In genomic region chr5:83553000-83553486, GRCh38 we compare ENCODE assay signal across 20 cellular contexts.
DNase-seq lines count a peak whose midpoint lies in the region; ATAC-seq, FAIRE-seq and TF ChIP-seq lines count a peak whose summit lies in the region.
"Had no signal": no experiment of that assay in that cellular context is flagged by ENCODE, and none has a peak within 500 bp of the region (broad histone marks: within the 10 kb centered on the region; RNA-seq: fewer than 3 reads in every experiment).

No MANE protein-coding gene starts in this region.

- no peaks in the 10 kb centered on the region for H3K27me3 ChIP-seq in neural cell (ENCODE audit: insufficient read depth, low read depth, low read length)
- no peaks in the 10 kb centered on the region for H3K27me3 ChIP-seq in H9 (ENCODE audit: insufficient read depth, low read length)
- no peaks in the 10 kb centered on the region for H3K27me3 ChIP-seq in CD4-positive, alpha-beta memory T cell (ENCODE audit: insufficient read depth, low read length)
- H3K27me3 ChIP-seq: colonic mucosa, tibial nerve had no signal

- H3K79me2 ChIP-seq in neural cell (replicated peaks; ENCODE audit: insufficient read depth, low read length) (peaks cover 97% of the 10 kb centered on the region), H9 (ENCODE audit: insufficient read depth, low read length) (no peaks in the 10 kb centered on the region)

- no peaks in the 10 kb centered on the region for H3K9me3 ChIP-seq in A549
- H3K9me3 ChIP-seq in neural cell (ENCODE audit: low read length) = no peaks in the 10 kb centered on the region
- no peaks in the 10 kb centered on the region for H3K9me3 ChIP-seq in H9 (ENCODE audit: control insufficient read depth, low read depth, low read length)
- H3K9me3 ChIP-seq in CD4-positive, alpha-beta memory T cell (ENCODE audit: control insufficient read depth in 1 of 2, low read length in 2 of 2) = no peaks in the 10 kb centered on the region
- H3K9me3 ChIP-seq: colonic mucosa, HAP-1, tibial nerve had no signal

- no peak overlapping the region for H2BK20ac ChIP-seq in H9 (ENCODE audit: low read depth, low read length, poor library complexity, severe bottlenecking)

- no peak overlapping the region for H3K4me3 Mint-ChIP-seq in H9
- no peak overlapping the region for H3K4me3 Mint-ChIP-seq in CD4-positive, alpha-beta memory T cell
- H3K4me3 Mint-ChIP-seq: activated CD8-positive, alpha-beta T cell treated with anti-CD3 and anti-CD28 coated beads for 36 hours had no signal

- no peak overlapping the region for H4K5ac ChIP-seq in H9 (ENCODE audit: insufficient read length, low read depth, low read length)

- no peak overlapping the region for H4K91ac ChIP-seq in H9 (ENCODE audit: insufficient read length, low read depth, low read length)

- intact Hi-C loops in Right ventricle myocardium superior (cut with DNase I) = no loop called here
- intact Hi-C loops in CD4-positive, alpha-beta memory T cell (cut with micrococcal nuclease) = no loop called here

- H3K4me3 ChIP-seq in A549 (no peak overlapping the region), neural cell (ENCODE audit: low read length) (no peak overlapping the region)
- H3K4me3 ChIP-seq in CD4-positive, alpha-beta memory T cell (ENCODE audit: low read length in 2 of 2) = no peak overlapping the region
- H3K4me3 ChIP-seq: colonic mucosa, HAP-1, PC-9, tibial nerve had no signal

- CTCF ChIA-PET in A549 (lab: Yijun Ruan, JAX) = interaction anchor here (0.8 to 3.9 kb wide), 3 partner anchors 11 to 911 kb away, joined by 3 to 16 read pairs (median 4); no protein-coding TSS in a partner anchor
- CTCF ChIA-PET in CD4-positive, alpha-beta memory T cell (lab: Charles Lee; ENCODE audit: partially characterized antibody) = no interaction called here

- peak in 1 of 2 experiments; percentile 43 for DNase-seq in A549 (ENCODE audit: low read depth in 1 of 2, low spot score in 1 of 2)
- DNase-seq in RPMI7951 (ENCODE audit: low read depth) = peak; percentile 42
- peak; percentile 63 for DNase-seq in Right ventricle myocardium superior
- no peak for DNase-seq in H9
- no peak for DNase-seq in effector CD4-positive, alpha-beta T cell
- no peak for DNase-seq in CD4-positive, alpha-beta memory T cell
- DNase-seq in NK-92 treated with Interleukin-12 subunit alpha and Interleukin-12 subunit beta, amount 100 ng/mL, for 24 hours (lab: John Stamatoyannopoulos, UW) = no peak
- DNase-seq: 8988T; activated CD8-positive, alpha-beta T cell treated with anti-CD3 and anti-CD28 coated beads for 36 hours; colonic mucosa; COR-L47; kidney; NCI-H1694 treated with DMSO at 0.1 percent for 48 hours; NCI-H526 treated with DMSO at 0.1 percent for 48 hours; PC-9 had no signal

- TF ChIP-seq CTCF in A549 (IDR thresholded peaks at IDR 0.05) (no peak), neural cell (IDR thresholded peaks at IDR 0.05; ENCODE audit: poor library complexity, severe bottlenecking) (no peak), H9 (conservative IDR thresholded peaks at IDR 0.05) (no peak)

- ATAC-seq in A549 = peak in 1 of 2 experiments; percentile 47; a peak in 1 of 6 replicates
- ATAC-seq in Right ventricle myocardium superior (ENCODE audit: poor library complexity) = peak; percentile 84
- ATAC-seq: activated CD8-positive, alpha-beta T cell treated with anti-CD3 and anti-CD28 coated beads for 36 hours had no signal

- no peak overlapping the region for H4K8ac ChIP-seq in H9 (replicated peaks; ENCODE audit: insufficient read length, low read depth, low read length)

- no peaks in the 10 kb centered on the region for H3K23me2 ChIP-seq in H9 (ENCODE audit: insufficient read length, low read depth, low read length, poor library complexity, severe bottlenecking)

- no peak overlapping the region for H3K4me2 ChIP-seq in A549
- no peak overlapping the region for H3K4me2 ChIP-seq in neural cell (ENCODE audit: low read length)
- no peak overlapping the region for H3K4me2 ChIP-seq in H9 (ENCODE audit: insufficient read depth, insufficient read length, low read length)
- H3K4me2 ChIP-seq: PC-9 had no signal

- H3K27me3 Mint-ChIP-seq in H9 (ENCODE audit: low read depth) = no peaks in the 10 kb centered on the region
- peaks cover 3 to 5% of the 10 kb centered on the region in 2 donors for H3K27me3 Mint-ChIP-seq in CD4-positive, alpha-beta memory T cell
- H3K27me3 Mint-ChIP-seq: activated CD8-positive, alpha-beta T cell treated with anti-CD3 and anti-CD28 coated beads for 36 hours had no signal

- no peaks in the 10 kb centered on the region for H3K4me1 Mint-ChIP-seq in H9
- H3K4me1 Mint-ChIP-seq in CD4-positive, alpha-beta memory T cell = peaks cover 0 to 1% (median 0%) of the 10 kb centered on the region in 4 donors

- no peak overlapping the region for H2BK5ac ChIP-seq in H9 (ENCODE audit: insufficient read length, low read length)

- TF ChIP-seq RAD21 in A549 (conservative IDR thresholded peaks at IDR 0.05 in 1 of 2, IDR thresholded peaks at IDR 0.05 in 1 of 2) (no peak), neural cell (conservative IDR thresholded peaks at IDR 0.05) (no peak)

- H3K23ac ChIP-seq in H9 (ENCODE audit: insufficient read length, low read depth, low read length) = no peak overlapping the region

- no peak overlapping the region for H2BK12ac ChIP-seq in H9 (ENCODE audit: insufficient read length, low read depth, low read length)

- peaks cover 53% of the 10 kb centered on the region for H3K36me3 ChIP-seq in neural cell (ENCODE audit: insufficient read depth, low read length)
- no peaks in the 10 kb centered on the region for H3K36me3 ChIP-seq in CD4-positive, alpha-beta memory T cell (ENCODE audit: insufficient read depth, low read length)
- H3K36me3 ChIP-seq: colonic mucosa, HAP-1, tibial nerve had no signal

- peaks cover 5 to 87% (median 48%) of the 10 kb centered on the region in 3 experiments; a peak in 5 of 7 replicates for H3K36me3 Mint-ChIP-seq in H9 (ENCODE audit: insufficient read depth in 1 of 3, low read depth in 3 of 3)
- H3K36me3 Mint-ChIP-seq in CD4-positive, alpha-beta memory T cell = no peaks in the 10 kb centered on the region

- H2AK5ac ChIP-seq in H9 (ENCODE audit: insufficient read length, low read length) = no peak overlapping the region

- peak overlapping the region in 1 of 3 experiments; percentile 26; a peak in 1 of 7 replicates for H3K27ac Mint-ChIP-seq in H9
- H3K27ac Mint-ChIP-seq in CD4-positive, alpha-beta memory T cell = no peak overlapping the region
- H3K27ac Mint-ChIP-seq: activated CD8-positive, alpha-beta T cell treated with anti-CD3 and anti-CD28 coated beads for 36 hours; activated T-helper 2 cell treated with anti-CD3 and anti-CD28 coated beads, Interferon-gamma antibody, Interleukin-2, Interleukin-4, amounts not matched to agents 10 μg/mL and 5 μg/mL and 100 μg/mL, durations not matched to agents 14 hours and 24 hours and 36 hours had no signal

- H4K20me1 ChIP-seq in neural cell (ENCODE audit: insufficient read depth) (peaks cover 90% of the 10 kb centered on the region), H9 (ENCODE audit: control insufficient read depth, insufficient read depth, insufficient read length) (no peaks in the 10 kb centered on the region)

- H3K56ac ChIP-seq in H9 (ENCODE audit: insufficient read length, low read depth, low read length) = no peak overlapping the region

- H3K27ac ChIP-seq in A549 = peak overlapping the region; percentile 14 to 54; a peak in 3 of 6 replicates
- H3K27ac ChIP-seq in neural cell (ENCODE audit: low read length) = no peak overlapping the region
- H3K27ac ChIP-seq in H9 (ENCODE audit: insufficient read length, low read depth, low read length) = no peak overlapping the region
- H3K27ac ChIP-seq in CD4-positive, alpha-beta memory T cell (ENCODE audit: low read depth, low read length) = no peak overlapping the region
- H3K27ac ChIP-seq: colonic mucosa, PC-9 had no signal

- H3K9me2 ChIP-seq in neural cell (ENCODE audit: insufficient read depth, low read length) = no peaks in the 10 kb centered on the region

- no peak overlapping the region for H3K14ac ChIP-seq in H9 (ENCODE audit: insufficient read depth, low read length)

- H2AFZ ChIP-seq in neural cell (ENCODE audit: low read depth, low read length) (no peak overlapping the region), H9 (ENCODE audit: low read length) (no peak overlapping the region)
- H2AFZ ChIP-seq: PC-9 had no signal

- peak in 1 of 2 experiments; percentile 32; a peak in 1 of 5 replicates for TF ChIP-seq EP300 in A549 (IDR thresholded peaks at IDR 0.05)
- no peak for TF ChIP-seq EP300 in neural cell (conservative IDR thresholded peaks at IDR 0.05; ENCODE audit: poor library complexity, severe bottlenecking)

- no peak overlapping the region for H3K18ac ChIP-seq in H9 (ENCODE audit: insufficient read length, low read depth, low read length)

- no peak overlapping the region for H3K4ac ChIP-seq in H9 (ENCODE audit: low read depth, low read length)

- peaks cover 29% of the 10 kb centered on the region for H3K4me1 ChIP-seq in A549
- H3K4me1 ChIP-seq in H9 (ENCODE audit: insufficient read depth, low read length) = no peaks in the 10 kb centered on the region
- H3K4me1 ChIP-seq in CD4-positive, alpha-beta memory T cell (ENCODE audit: insufficient read depth, low read length) = no peaks in the 10 kb centered on the region
- H3K4me1 ChIP-seq: colonic mucosa, HAP-1 had no signal

- H3K9ac ChIP-seq in neural cell (ENCODE audit: low read length) (no peak overlapping the region), H9 (ENCODE audit: extremely low read depth, insufficient read length, low read length) (no peak overlapping the region)

- no peaks in the 10 kb centered on the region for H3K9me3 Mint-ChIP-seq in H9
- no peaks in the 10 kb centered on the region for H3K9me3 Mint-ChIP-seq in CD4-positive, alpha-beta memory T cell
- H3K9me3 Mint-ChIP-seq: activated CD8-positive, alpha-beta T cell treated with anti-CD3 and anti-CD28 coated beads for 36 hours; activated T-helper 2 cell treated with anti-CD3 and anti-CD28 coated beads, Interferon-gamma antibody, Interleukin-2, Interleukin-4, amounts not matched to agents 10 μg/mL and 5 μg/mL and 100 μg/mL, durations not matched to agents 14 hours and 24 hours and 36 hours had no signal

- H3F3A ChIP-seq in neural cell (ENCODE audit: insufficient read depth, low read length, poor library complexity, severe bottlenecking) = peaks cover 17% of the 10 kb centered on the region

- no peak overlapping the region for H2BK120ac ChIP-seq in H9 (ENCODE audit: low read depth, low read length, poor library complexity, severe bottlenecking)

- POLR2A ChIA-PET in A549 (lab: Yijun Ruan, JAX) = no interaction called here
- POLR2A ChIA-PET in CD4-positive, alpha-beta memory T cell (lab: Charles Lee; ENCODE audit: partially characterized antibody) = no interaction called here

- FAIRE-seq in A549 (lab: Jason Lieb, UNC) = no peak
- FAIRE-seq: GM12891, kidney had no signal

- no peak overlapping the region for H2BK15ac ChIP-seq in H9 (ENCODE audit: low read depth, low read length)

- WGBS in A549 (ENCODE audit: missing lambda C conversion rate) = 86% methylated on average over 9 of the region's 9 CpGs
- WGBS in H9 (ENCODE audit: extremely low coverage, insufficient read length, low lambda C conversion rate) = no CpG with 5 or more reads among the region's 9 CpGs

- H3T11ph ChIP-seq in H9 (ENCODE audit: low read length) = no peak overlapping the region

- no peaks in the 10 kb centered on the region for H3K79me1 ChIP-seq in H9 (ENCODE audit: insufficient read depth, low read depth, low read length, poor library complexity, severe bottlenecking)

- no peak for TF ChIP-seq POLR2A in A549 (IDR thresholded peaks at IDR 0.05; ENCODE audit: low read length)

Comparison
In these comparisons a context has a peak if more than half of its experiments do, and no peak if none do; other contexts are left out.
1. DNase-seq: peak in RPMI7951 (single experiment) and Right ventricle myocardium superior (single experiment); none in H9 (single experiment), effector CD4-positive, alpha-beta T cell (single experiment), CD4-positive, alpha-beta memory T cell (0 of 5) and NK-92 treated with Interleukin-12 subunit alpha and Interleukin-12 subunit beta, amount 100 ng/mL, for 24 hours (single experiment).
2. H3K27ac ChIP-seq: peak in A549 (2 of 2); none in neural cell (single experiment), H9 (single experiment) and CD4-positive, alpha-beta memory T cell (single experiment).